In genomic region chr11:65083834-65084597, GRCh38 we compare ENCODE assay signal across 1 cellular context.
TF ChIP-seq lines count a peak whose summit lies in the region.

Gene CDCA5, minus strand, starts transcription at chr11:65084040. Its CDS starts 62 bp downstream, at chr11:65083978.
Gene ZFPL1, plus strand, starts transcription at chr11:65084222. Its CDS starts 477 bp downstream, at chr11:65084699.

TF ChIP-seq in HepG2, 621 proteins besides CTCF, POLR2A, EP300 and RAD21 (continued from another document and continues in another):
- TF ChIP-seq GMEB1 (CRISPR knock-in tag; IDR thresholded peaks at IDR 0.05; ENCODE audit: borderline replicate concordance) (peak; percentile 94), CEBPB (IDR thresholded peaks at IDR 0.05; ENCODE audit: borderline replicate concordance, low read depth, low read length) (no peak), CHD2 (IDR thresholded peaks at IDR 0.05; ENCODE audit: low read depth, low read length) (peak; percentile 71), NFRKB (IDR thresholded peaks at IDR 0.05) (no peak), ZHX2 (IDR thresholded peaks at IDR 0.05; ENCODE audit: low read depth) (peak; percentile 92), ZHX2 (CRISPR knock-in tag; IDR thresholded peaks at IDR 0.05; ENCODE audit: borderline replicate concordance) (no peak), AHDC1 (CRISPR knock-in tag; IDR thresholded peaks at IDR 0.05; ENCODE audit: borderline replicate concordance) (no peak), RFX5 (IDR thresholded peaks at IDR 0.05; ENCODE audit: low read depth, low read length) (peak; percentile 43; the same call in 1 of the 2 replicates), SKIL (CRISPR knock-in tag; IDR thresholded peaks at IDR 0.05; ENCODE audit: borderline replicate concordance) (peak; percentile 73), CSRNP2 (CRISPR knock-in tag; conservative IDR thresholded peaks at IDR 0.05; ENCODE audit: low read depth) (peak; percentile 68; the same call in 1 of the 2 replicates), HBP1 (CRISPR knock-in tag; IDR thresholded peaks at IDR 0.05; ENCODE audit: low read depth) (peak; percentile 99), REXO4 (CRISPR knock-in tag; IDR thresholded peaks at IDR 0.05; ENCODE audit: borderline replicate concordance) (no peak), ZNF563 (CRISPR knock-in tag; IDR thresholded peaks at IDR 0.05) (0 out of 2 replicates have a peak, but pooled peaks have one; percentile 65), KLF6 (CRISPR knock-in tag; IDR thresholded peaks at IDR 0.05) (no peak), ETV5 (CRISPR knock-in tag; IDR thresholded peaks at IDR 0.05; ENCODE audit: borderline replicate concordance) (peak; percentile 88; the same call in 1 of the 2 replicates), JUNB (CRISPR knock-in tag; IDR thresholded peaks at IDR 0.05; ENCODE audit: borderline replicate concordance) (0 out of 2 replicates have a peak, but pooled peaks have one; percentile 38), DBP (CRISPR knock-in tag; IDR thresholded peaks at IDR 0.05; ENCODE audit: not compliant biosample characterization) (no peak), ZNF710 (CRISPR knock-in tag; IDR thresholded peaks at IDR 0.05; ENCODE audit: borderline replicate concordance) (no peak; the same call in 1 of the 2 replicates), PHF21A (CRISPR knock-in tag; IDR thresholded peaks at IDR 0.05) (peak; percentile 58), RORA (CRISPR knock-in tag; IDR thresholded peaks at IDR 0.05) (no peak), TAF1 (CRISPR knock-in tag; IDR thresholded peaks at IDR 0.05) (peak; percentile 78), ZNF510 (CRISPR knock-in tag; IDR thresholded peaks at IDR 0.05; ENCODE audit: low read depth) (0 out of 2 replicates have a peak, but pooled peaks have one; percentile 65), ZNF740 (CRISPR knock-in tag; IDR thresholded peaks at IDR 0.05) (no peak), ZNF816 (CRISPR knock-in tag; IDR thresholded peaks at IDR 0.05; ENCODE audit: borderline replicate concordance) (no peak), PAX8 (CRISPR knock-in tag; IDR thresholded peaks at IDR 0.05; ENCODE audit: borderline replicate concordance) (no peak), HNRNPLL (IDR thresholded peaks at IDR 0.05; ENCODE audit: low read depth, low read length, poor library complexity, severe bottlenecking) (peak; percentile 66), MED13 (CRISPR knock-in tag; IDR thresholded peaks at IDR 0.05) (peak; percentile 32; the same call in 1 of the 2 replicates), KMT2B (CRISPR knock-in tag; IDR thresholded peaks at IDR 0.05) (peak; percentile 93), HNRNPK (IDR thresholded peaks at IDR 0.05; ENCODE audit: low read depth, low read length, poor library complexity, severe bottlenecking) (peak; percentile 48), ZFP41 (CRISPR knock-in tag; IDR thresholded peaks at IDR 0.05; ENCODE audit: borderline replicate concordance) (peak; percentile 77; the same call in 1 of the 2 replicates), ZNF230 (CRISPR knock-in tag; IDR thresholded peaks at IDR 0.05) (peak; percentile 88), TEF (CRISPR knock-in tag; IDR thresholded peaks at IDR 0.05) (no peak), ZBTB8A (CRISPR knock-in tag; IDR thresholded peaks at IDR 0.05; ENCODE audit: borderline replicate concordance, low read depth) (no peak)
